8 cellular contexts compared by ENCODE assay signal in the genomic region with DNA sequence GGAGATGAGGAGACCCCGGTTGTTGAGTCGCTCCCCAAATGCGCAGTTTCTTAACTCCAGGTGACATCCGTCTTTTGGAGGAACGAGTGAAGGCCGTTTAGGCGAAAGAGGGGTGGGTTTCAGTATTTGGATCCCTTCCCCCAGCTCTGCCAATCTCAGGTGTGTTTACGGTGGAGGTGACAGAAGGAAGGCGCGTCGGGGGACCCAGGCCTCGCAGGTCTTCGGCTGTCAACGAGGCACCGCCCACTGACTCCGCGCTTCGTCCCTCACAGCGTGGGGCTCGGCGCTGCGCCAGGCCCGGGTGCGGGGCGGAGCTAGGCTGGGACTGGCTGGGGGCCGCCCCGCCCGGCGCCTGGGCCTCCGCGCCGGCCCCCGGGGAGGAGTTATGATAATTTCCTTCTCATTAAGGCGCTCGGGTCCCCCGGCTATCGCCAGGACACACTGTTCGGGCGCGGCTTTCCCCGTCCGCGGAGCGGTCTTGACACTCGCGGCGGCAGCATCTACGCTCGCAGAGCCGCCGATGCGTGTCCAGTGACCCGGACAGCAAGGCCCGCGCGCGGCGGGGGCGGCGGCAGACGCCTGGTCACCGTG. TPM values are rescaled to one million over a fixed set of nuclear protein-coding genes. Genes with fewer than 3 reads are reported as not detected.
A peak's percentile ranks its signal among the peaks of the same experiment; 100 is the strongest.
DNase-seq lines count a peak whose midpoint lies in the region; ATAC-seq and TF ChIP-seq lines count a peak whose summit lies in the region.

Gene TFAP2C, plus strand, starts transcription at position 434 of the 591 bp plus-strand sequence. CDS start 239 bp downstream, outside the sequence.

- peak; percentile 70 for ATAC-seq in activated naive CD8-positive, alpha-beta T cell treated with anti-CD3 and anti-CD28 coated beads, Interleukin-2, amount 10 ng/mL, durations not matched to agents 7 days and 5 days (ENCODE audit: low read depth)
- no peak for ATAC-seq in gastrocnemius medialis
- no peak for ATAC-seq in HG03159 (IDR thresholded peaks at IDR 0.05; ENCODE audit: unreplicated experiment)
- ATAC-seq in GM18861 (IDR thresholded peaks at IDR 0.05; ENCODE audit: unreplicated experiment): no peak
- ATAC-seq in GM21717 (IDR thresholded peaks at IDR 0.05; ENCODE audit: unreplicated experiment): no peak

- no peaks in the 10 kb centered on the region; the same call in none of the 2 replicates for H3K27me3 ChIP-seq in GM06990 (replicated peaks; ENCODE audit: control insufficient read depth, insufficient read depth, low read length)
- H3K27me3 ChIP-seq in right atrium auricular region: peaks cover 20 to 55% of the 10 kb centered on the region in 2 donors
- H3K27me3 ChIP-seq in gastrocnemius medialis: peaks cover 84 to 92% (median 84%) of the 10 kb centered on the region in 3 donors

- peaks cover 7% of the 10 kb centered on the region for H3K4me1 Mint-ChIP-seq in activated naive CD8-positive, alpha-beta T cell treated with anti-CD3 and anti-CD28 coated beads, Interleukin-2, amount 10 ng/mL, durations not matched to agents 7 days and 5 days

- DNase-seq in GM06990 (ENCODE audit: extremely low read depth, insufficient read length): peak; percentile 17
- DNase-seq in NB4 (ENCODE audit: low read depth): peak; percentile 88
- DNase-seq in activated naive CD8-positive, alpha-beta T cell treated with anti-CD3 and anti-CD28 coated beads, Interleukin-2, amount 10 ng/mL, durations not matched to agents 7 days and 5 days: peak; percentile 61
- DNase-seq in right atrium auricular region (ENCODE audit: low spot score): no peak
- DNase-seq in gastrocnemius medialis: peak in 1 of 2 donors; percentile 17

- H3K27me3 Mint-ChIP-seq in activated naive CD8-positive, alpha-beta T cell treated with anti-CD3 and anti-CD28 coated beads, Interleukin-2, amount 10 ng/mL, durations not matched to agents 7 days and 5 days: peaks cover 88% of the 10 kb centered on the region

- H3K4me3 ChIP-seq in GM06990 (replicated peaks; ENCODE audit: low read depth, low read length) (no peak within 1 kb of the TSS), NB4 (ENCODE audit: low read depth, low read length) (peak within 1 kb of the TSS; percentile 63), right atrium auricular region (peak within 1 kb of the TSS; percentile 41 to 54), gastrocnemius medialis (peak within 1 kb of the TSS; percentile 38 to 48 (median 46))

- H3K27ac ChIP-seq in right atrium auricular region (no peak within 1 kb of the TSS), gastrocnemius medialis (no peak within 1 kb of the TSS)

- H3K36me3 Mint-ChIP-seq in activated naive CD8-positive, alpha-beta T cell treated with anti-CD3 and anti-CD28 coated beads, Interleukin-2, amount 10 ng/mL, durations not matched to agents 7 days and 5 days: no peaks in the 10 kb centered on the region

- peak within 1 kb of the TSS; percentile 60 for H3K4me3 Mint-ChIP-seq in activated naive CD8-positive, alpha-beta T cell treated with anti-CD3 and anti-CD28 coated beads, Interleukin-2, amount 10 ng/mL, durations not matched to agents 7 days and 5 days

- POLR2A ChIA-PET in activated naive CD8-positive, alpha-beta T cell treated with anti-CD3 and anti-CD28 coated beads, Interleukin-2, amount 10 ng/mL, durations not matched to agents 7 days and 5 days (lab: Charles Lee): no interaction called here

- intact Hi-C loops in gastrocnemius medialis (cut with DNase I; ENCODE audit: low total_unique reads): no loop called here

- in situ Hi-C loops in gastrocnemius medialis (cut with MboI; ENCODE audit: low sequenced_read_pairs in 4 of 4): no loop called here

- no peaks in the 10 kb centered on the region for H3K9me3 ChIP-seq in right atrium auricular region
- H3K9me3 ChIP-seq in gastrocnemius medialis: no peaks in the 10 kb centered on the region

- H3K4me1 ChIP-seq in right atrium auricular region: peaks cover 0 to 63% of the 10 kb centered on the region in 2 donors
- peaks cover 8 to 14% of the 10 kb centered on the region in 2 donors for H3K4me1 ChIP-seq in gastrocnemius medialis

- no peak for TF ChIP-seq POLR2A in NB4 (IDR thresholded peaks at IDR 0.05; ENCODE audit: extremely low read depth, insufficient read length)
- no peak for TF ChIP-seq POLR2A in gastrocnemius medialis (IDR thresholded peaks at IDR 0.05)

- no peak for TF ChIP-seq CTCF in GM06990 (IDR thresholded peaks at IDR 0.05; ENCODE audit: insufficient read depth, low read length, poor library complexity, severe bottlenecking)
- no peak for TF ChIP-seq CTCF in NB4 (IDR thresholded peaks at IDR 0.05; ENCODE audit: low read depth, low read length)
- no peak for TF ChIP-seq CTCF in right atrium auricular region (IDR thresholded peaks at IDR 0.05)
- no peak for TF ChIP-seq CTCF in gastrocnemius medialis (IDR thresholded peaks at IDR 0.05 in 4 of 5, conservative IDR thresholded peaks at IDR 0.05 in 1 of 5)

- H3K9me3 Mint-ChIP-seq in activated naive CD8-positive, alpha-beta T cell treated with anti-CD3 and anti-CD28 coated beads, Interleukin-2, amount 10 ng/mL, durations not matched to agents 7 days and 5 days: no peaks in the 10 kb centered on the region

- no peak within 1 kb of the TSS for H3K27ac Mint-ChIP-seq in activated naive CD8-positive, alpha-beta T cell treated with anti-CD3 and anti-CD28 coated beads, Interleukin-2, amount 10 ng/mL, durations not matched to agents 7 days and 5 days

- no peaks in the 10 kb centered on the region for H3K36me3 ChIP-seq in GM06990 (ENCODE audit: control insufficient read depth, insufficient read depth, low read length)
- no peaks in the 10 kb centered on the region for H3K36me3 ChIP-seq in right atrium auricular region
- no peaks in the 10 kb centered on the region for H3K36me3 ChIP-seq in gastrocnemius medialis

RNA-seq across cellular contexts. Expression of gene TFAP2C, which starts in this region (rescaled TPM):
- not detected for total RNA-seq in activated naive CD8-positive, alpha-beta T cell treated with anti-CD3 and anti-CD28 coated beads, Interleukin-2, amount 10 ng/mL, durations not matched to agents 7 days and 5 days
- total RNA-seq in right atrium auricular region: under 1 TPM; 0.37 to 0.39 TPM
- under 1 TPM in 2 of 4 donors, not detected in 2; 0.11 to 0.13 TPM for total RNA-seq in gastrocnemius medialis

Comparison
In these comparisons a context has a peak if more than half of its experiments do, and no peak if none do; other contexts are left out.
1. Peak in DNase-seq and ATAC-seq in activated naive CD8-positive, alpha-beta T cell treated with anti-CD3 and anti-CD28 coated beads, Interleukin-2, amount 10 ng/mL, durations not matched to agents 7 days and 5 days; RNA of the gene not detected or under 1 TPM.